In the genomic region with DNA sequence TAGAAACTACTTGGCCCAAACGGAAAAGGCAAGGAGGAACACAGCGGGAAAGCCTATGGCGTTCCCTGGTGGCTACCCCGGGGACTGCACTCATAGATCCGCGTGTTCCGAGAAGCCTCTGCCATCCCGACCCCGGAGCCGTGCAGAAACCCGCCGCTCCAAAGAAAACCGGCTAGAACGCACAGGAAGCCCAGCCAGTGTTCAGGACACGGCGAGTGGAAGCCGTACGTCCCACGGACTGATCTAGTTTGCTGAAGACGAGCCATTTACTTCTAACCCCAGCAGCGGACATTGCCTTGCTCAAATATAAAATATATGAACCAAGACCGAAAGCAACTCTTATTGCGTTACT, we compare ENCODE assay signal across 7 cellular contexts.
DNase-seq lines count a peak whose midpoint lies in the region; ATAC-seq and TF ChIP-seq lines count a peak whose summit lies in the region.
"Not testable (repeated sequence)": the region's sequence is repeated elsewhere in the genome, so short reads cannot be mapped to it uniquely, and the experiment has no call there.

No MANE protein-coding gene starts in this region.

- in situ Hi-C loops in SK-MEL-5 (cut with HindIII; ENCODE audit: low pct_unique_long_range_greater_than_20kb, low sequenced_read_pairs) = not testable (repeated sequence)

- not testable (repeated sequence) for ATAC-seq in left cardiac atrium; naive B cell (ENCODE audit: low read depth in 2 of 2)

- peak overlapping the region; percentile 71 for H3K4me3 Mint-ChIP-seq in activated T-helper 1 cell treated with anti-CD3 and anti-CD28 coated beads, Interleukin-12 subunit alpha, Interleukin-12 subunit beta, Interleukin-2, Interleukin-4 antibody, amounts not matched to agents 30 ng/mL and 10 ng/mL and 1 ng/mL, durations not matched to agents 14 hours and 24 hours and 36 hours
- peak overlapping the region in 7 of 8 donors; percentile 20 to 89 (median 74) for H3K4me3 Mint-ChIP-seq in naive B cell

- H3K27me3 Mint-ChIP-seq in activated T-helper 1 cell treated with anti-CD3 and anti-CD28 coated beads, Interleukin-12 subunit alpha, Interleukin-12 subunit beta, Interleukin-2, Interleukin-4 antibody, amounts not matched to agents 30 ng/mL and 10 ng/mL and 1 ng/mL, durations not matched to agents 14 hours and 24 hours and 36 hours (ENCODE audit: insufficient read depth); naive B cell: not testable (repeated sequence)

- DNase-seq in GM12865 (ENCODE audit: low read depth) = not testable (repeated sequence)
- DNase-seq in SK-MEL-5 (ENCODE audit: low read depth, low spot score) (peak; percentile 23), colonic mucosa (peak; percentile 23), left cardiac atrium (peak; percentile 25), naive B cell (peak; percentile 8)
- DNase-seq in activated T-helper 1 cell treated with anti-CD3 and anti-CD28 coated beads, Interleukin-12 subunit alpha, Interleukin-12 subunit beta, Interleukin-2, Interleukin-4 antibody, amounts not matched to agents 30 ng/mL and 10 ng/mL and 1 ng/mL, durations not matched to agents 14 hours and 24 hours and 36 hours (ENCODE audit: low spot score) = peak; percentile 23
- peak; percentile 28 to 41 for DNase-seq in stimulated activated CD4-positive, alpha-beta T cell treated with anti-CD3 and anti-CD28 coated beads, Interleukin-2, amount 100 ng/mL, for 24 hours

- not testable (repeated sequence) for H3K4me1 ChIP-seq in colonic mucosa

- H3K36me3 Mint-ChIP-seq in activated T-helper 1 cell treated with anti-CD3 and anti-CD28 coated beads, Interleukin-12 subunit alpha, Interleukin-12 subunit beta, Interleukin-2, Interleukin-4 antibody, amounts not matched to agents 30 ng/mL and 10 ng/mL and 1 ng/mL, durations not matched to agents 14 hours and 24 hours and 36 hours (ENCODE audit: low read depth); naive B cell: not testable (repeated sequence)

- TF ChIP-seq CTCF in GM12865 (IDR thresholded peaks at IDR 0.05; ENCODE audit: insufficient read depth, low read depth, low read length, missing control alignments) = not testable (repeated sequence)
- TF ChIP-seq CTCF in colonic mucosa (IDR thresholded peaks at IDR 0.05) = peak; percentile 13

- not testable (repeated sequence) for H3K9me3 Mint-ChIP-seq in activated T-helper 1 cell treated with anti-CD3 and anti-CD28 coated beads, Interleukin-12 subunit alpha, Interleukin-12 subunit beta, Interleukin-2, Interleukin-4 antibody, amounts not matched to agents 30 ng/mL and 10 ng/mL and 1 ng/mL, durations not matched to agents 14 hours and 24 hours and 36 hours; naive B cell

- H3K27me3 ChIP-seq in colonic mucosa = not testable (repeated sequence)

- H3K4me3 ChIP-seq in GM12865 (ENCODE audit: low read depth, low read length) = peak overlapping the region; percentile 24; the same call in 1 of the 2 replicates
- H3K4me3 ChIP-seq in colonic mucosa = not testable (repeated sequence)

- not testable (repeated sequence) for H3K9me3 ChIP-seq in colonic mucosa

- H3K9ac ChIP-seq in colonic mucosa (ENCODE audit: low read depth in 2 of 2, low read length in 2 of 2) = not testable (repeated sequence)

- H3K36me3 ChIP-seq in colonic mucosa = not testable (repeated sequence)

- not testable (repeated sequence) for H3K27ac ChIP-seq in colonic mucosa

- not testable (repeated sequence) for H3K27ac Mint-ChIP-seq in activated T-helper 1 cell treated with anti-CD3 and anti-CD28 coated beads, Interleukin-12 subunit alpha, Interleukin-12 subunit beta, Interleukin-2, Interleukin-4 antibody, amounts not matched to agents 30 ng/mL and 10 ng/mL and 1 ng/mL, durations not matched to agents 14 hours and 24 hours and 36 hours; naive B cell

- intact Hi-C loops in activated T-helper 1 cell treated with anti-CD3 and anti-CD28 coated beads, Interleukin-12 subunit alpha, Interleukin-12 subunit beta, Interleukin-2, Interleukin-4 antibody, amounts not matched to agents 30 ng/mL and 10 ng/mL and 1 ng/mL, durations not matched to agents 14 hours and 24 hours and 36 hours (cut with micrococcal nuclease); colonic mucosa (cut with DNase I); left cardiac atrium (cut with DNase I): not testable (repeated sequence)

- not testable (repeated sequence) for H3K4me1 Mint-ChIP-seq in activated T-helper 1 cell treated with anti-CD3 and anti-CD28 coated beads, Interleukin-12 subunit alpha, Interleukin-12 subunit beta, Interleukin-2, Interleukin-4 antibody, amounts not matched to agents 30 ng/mL and 10 ng/mL and 1 ng/mL, durations not matched to agents 14 hours and 24 hours and 36 hours (ENCODE audit: low read depth); naive B cell
